Comparison of ENCODE assay signal across 1 cellular context in genomic region chr12:121942145-121942718, GRCh38.
TF ChIP-seq lines count a peak whose summit lies in the region.

No MANE protein-coding gene starts in this region.

TF ChIP-seq in SK-N-SH treated with all-trans-retinoic acid at 6 μM for 48 hours, 23 proteins besides CTCF, POLR2A, EP300 and RAD21 (continued from another document):
- TF ChIP-seq PATZ1 (CRISPR knock-in tag; IDR thresholded peaks at IDR 0.05; ENCODE audit: borderline replicate concordance) = peak; percentile 84
- no peak for TF ChIP-seq ARNTL (CRISPR knock-in tag; IDR thresholded peaks at IDR 0.05; ENCODE audit: borderline replicate concordance, low read depth)
- TF ChIP-seq ZNF8 (CRISPR knock-in tag; IDR thresholded peaks at IDR 0.05) = no peak
- no peak; the same call in 1 of the 2 replicates for TF ChIP-seq CSRNP3 (CRISPR knock-in tag; IDR thresholded peaks at IDR 0.05)
- TF ChIP-seq GLIS3 (CRISPR knock-in tag; IDR thresholded peaks at IDR 0.05) = no peak
- TF ChIP-seq ZNF70 (CRISPR knock-in tag; IDR thresholded peaks at IDR 0.05) = no peak
- peak; percentile 99 for TF ChIP-seq TOX (CRISPR knock-in tag; IDR thresholded peaks at IDR 0.05; ENCODE audit: borderline replicate concordance)
- no peak for TF ChIP-seq PPARA (CRISPR knock-in tag; IDR thresholded peaks at IDR 0.05; ENCODE audit: borderline replicate concordance)
- peak; percentile 98 for TF ChIP-seq ZC3H10 (CRISPR knock-in tag; IDR thresholded peaks at IDR 0.05)
- no peak for TF ChIP-seq POU6F1 (CRISPR knock-in tag; IDR thresholded peaks at IDR 0.05; ENCODE audit: borderline replicate concordance, low read depth)
- TF ChIP-seq ZNF565 (CRISPR knock-in tag; conservative IDR thresholded peaks at IDR 0.05; ENCODE audit: low read depth) = no peak
- peak; percentile 95 for TF ChIP-seq CSDC2 (CRISPR knock-in tag; IDR thresholded peaks at IDR 0.05)
- TF ChIP-seq ZFP30 (CRISPR knock-in tag; IDR thresholded peaks at IDR 0.05) = no peak
- peak; percentile 90 for TF ChIP-seq OSR1 (CRISPR knock-in tag; IDR thresholded peaks at IDR 0.05)
- TF ChIP-seq ESRRG (CRISPR knock-in tag; IDR thresholded peaks at IDR 0.05) = no peak
- TF ChIP-seq RARB (CRISPR knock-in tag; IDR thresholded peaks at IDR 0.05) = peak; percentile 83
- TF ChIP-seq ISL1 (CRISPR knock-in tag; IDR thresholded peaks at IDR 0.05) = peak; percentile 57
